ENCODE assay signal across 10 cellular contexts in the genomic region with DNA sequence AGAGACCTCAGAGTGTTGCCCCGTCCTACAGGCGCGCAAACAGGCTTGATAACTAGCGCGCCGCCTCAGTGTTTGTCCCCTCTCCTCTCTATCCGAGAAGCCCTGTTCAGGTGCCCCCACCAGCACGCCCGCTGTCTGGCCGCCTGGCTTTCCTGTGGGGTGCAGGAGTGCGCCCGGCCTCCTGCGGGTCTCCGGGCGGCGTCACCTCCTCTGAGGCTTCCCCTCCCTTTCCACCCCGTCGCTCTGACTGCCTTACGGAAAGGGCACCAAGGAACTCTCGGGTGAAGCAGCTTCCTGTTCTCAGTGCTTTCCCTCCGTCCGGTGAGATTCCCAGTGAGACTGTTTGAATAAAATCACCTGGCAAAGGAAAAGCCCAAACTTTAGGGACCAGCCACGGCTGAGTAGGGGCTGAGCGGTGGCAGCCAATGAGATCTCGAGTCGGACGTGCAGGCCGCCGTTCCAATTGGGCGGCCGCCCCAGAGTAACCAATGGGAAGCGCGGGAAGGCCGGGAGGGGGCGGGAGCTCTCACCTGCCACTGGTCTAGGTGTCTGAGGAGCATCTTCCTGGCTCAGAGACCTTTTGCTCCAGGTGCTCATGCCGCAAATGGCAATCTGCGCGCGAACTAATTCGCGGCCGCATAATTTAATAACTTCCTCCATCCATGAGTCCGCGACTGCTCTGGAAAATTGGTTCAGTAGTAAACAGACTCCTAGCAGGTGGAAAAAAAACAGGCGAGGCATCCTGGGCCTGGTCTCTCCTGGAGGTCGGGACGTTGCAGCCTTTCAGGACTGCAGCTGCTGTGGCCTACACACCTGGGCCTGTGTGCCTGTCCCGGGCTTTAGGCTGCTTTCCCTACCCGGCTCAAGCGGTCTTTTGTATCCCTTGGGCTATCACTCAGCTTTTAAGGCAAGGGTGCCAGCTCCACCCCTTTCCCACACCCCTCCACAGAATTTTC. TPM values are rescaled to one million over a fixed set of nuclear protein-coding genes. Genes with fewer than 3 reads are reported as not detected.
A peak's percentile ranks its signal among the peaks of the same experiment; 100 is the strongest.
DNase-seq lines count a peak whose midpoint lies in the region; ATAC-seq, FAIRE-seq and TF ChIP-seq lines count a peak whose summit lies in the region.
"Not testable (repeated sequence)": the region's sequence is repeated elsewhere in the genome, so short reads cannot be mapped to it uniquely, and the experiment has no call there.
"Had no signal": no experiment of that assay in that cellular context is flagged by ENCODE, and none has a peak within 500 bp of the region (broad histone marks: within the 10 kb centered on the region; RNA-seq: fewer than 3 reads in every experiment).

A gene with protein sequence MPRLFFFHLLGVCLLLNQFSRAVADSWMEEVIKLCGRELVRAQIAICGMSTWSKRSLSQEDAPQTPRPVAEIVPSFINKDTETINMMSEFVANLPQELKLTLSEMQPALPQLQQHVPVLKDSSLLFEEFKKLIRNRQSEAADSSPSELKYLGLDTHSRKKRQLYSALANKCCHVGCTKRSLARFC (minus strand): TSS at position 877 of the 956 bp plus-strand sequence. CDS start 136 bp downstream, at position 741.

- H3K36me3 ChIP-seq in HUES6 (ENCODE audit: control insufficient read depth, insufficient read depth, low read length) = not testable (repeated sequence)

- not testable (repeated sequence) for DNase-seq in GM12891 (ENCODE audit: insufficient read length, low spot score); left lobe of liver (ENCODE audit: low spot score)
- peak; percentile 28 for DNase-seq in central memory CD4-positive, alpha-beta T cell

- ATAC-seq in GM19468 (IDR thresholded peaks at IDR 0.05; ENCODE audit: extremely low read depth, unreplicated experiment) = peak; percentile 92
- ATAC-seq in HG02938 (IDR thresholded peaks at IDR 0.05; ENCODE audit: unreplicated experiment) = peak; percentile 99
- peak; percentile 100 for ATAC-seq in activated CD4-positive, CD25-positive, alpha-beta regulatory T cell treated with anti-CD3 and anti-CD28 coated beads, Interleukin-2, amount 50 U/mL, for 24 hours
- peak; percentile 98 for ATAC-seq in left lobe of liver
- ATAC-seq in stimulated activated memory B cell treated with anti-CD40 and anti-IgM and Interleukin-4, amounts not matched to agents 10 μg/mL and 1 μg/mL and 100 μg/mL, for 72 hours = peak; percentile 100

- not testable (repeated sequence) for H3K9ac ChIP-seq in HUES6 (ENCODE audit: low read length)

- not testable (repeated sequence) for H3K36me3 Mint-ChIP-seq in stimulated activated memory B cell treated with anti-CD40 and anti-IgM and Interleukin-4, amounts not matched to agents 10 μg/mL and 1 μg/mL and 100 μg/mL, for 72 hours

- not testable (repeated sequence) for TF ChIP-seq POLR2A in GM12891 (IDR thresholded peaks at IDR 0.05; ENCODE audit: low read depth, low read length)

- not testable (repeated sequence) for H3K27me3 ChIP-seq in HUES6 (ENCODE audit: control insufficient read depth, insufficient read depth, low read length)

- not testable (repeated sequence) for H3K4me1 ChIP-seq in HUES6 (ENCODE audit: control insufficient read depth, insufficient read depth, low read length)

- H3K4me3 Mint-ChIP-seq in stimulated activated memory B cell treated with anti-CD40 and anti-IgM and Interleukin-4, amounts not matched to agents 10 μg/mL and 1 μg/mL and 100 μg/mL, for 72 hours = peak within 1 kb of the TSS; percentile 56

- not testable (repeated sequence) for H3K9me3 Mint-ChIP-seq in stimulated activated memory B cell treated with anti-CD40 and anti-IgM and Interleukin-4, amounts not matched to agents 10 μg/mL and 1 μg/mL and 100 μg/mL, for 72 hours

- peak within 1 kb of the TSS; percentile 34; the same call in 1 of the 2 replicates for H3K4me3 ChIP-seq in HUES6 (ENCODE audit: low read depth, low read length)

- not testable (repeated sequence) for H3K9me3 ChIP-seq in HUES6 (ENCODE audit: control insufficient read depth, insufficient read depth, low read depth, low read length)

- H3K4me1 Mint-ChIP-seq in stimulated activated memory B cell treated with anti-CD40 and anti-IgM and Interleukin-4, amounts not matched to agents 10 μg/mL and 1 μg/mL and 100 μg/mL, for 72 hours = not testable (repeated sequence)

- FAIRE-seq in GM12891 (lab: Jason Lieb, UNC) = peak; percentile 100

- not testable (repeated sequence) for H3K27ac Mint-ChIP-seq in stimulated activated memory B cell treated with anti-CD40 and anti-IgM and Interleukin-4, amounts not matched to agents 10 μg/mL and 1 μg/mL and 100 μg/mL, for 72 hours

- H3K27ac ChIP-seq in HUES6 (ENCODE audit: low read depth, low read length) = not testable (repeated sequence)

- H3K27me3 Mint-ChIP-seq in stimulated activated memory B cell treated with anti-CD40 and anti-IgM and Interleukin-4, amounts not matched to agents 10 μg/mL and 1 μg/mL and 100 μg/mL, for 72 hours = not testable (repeated sequence)

RNA-seq across cellular contexts. Expression of the gene that starts here (rescaled TPM):
- polyA plus RNA-seq in GM12891 (2012; ENCODE audit: low read depth, missing spikeins) = 4.1 TPM
- total RNA-seq in left lobe of liver = not detected
- total RNA-seq: SK-MEL-5 had no signal
- polyA plus RNA-seq: CD14-positive monocyte had no signal

Comparison
In these comparisons a context has a peak if more than half of its experiments do, and no peak if none do; other contexts are left out.
1. Peak in ATAC-seq in left lobe of liver; RNA of the gene not detected or under 1 TPM.